In genomic region chr12:50084775-50085614, GRCh38 we compare ENCODE assay signal across 1 cellular context.
TF ChIP-seq lines count a peak whose summit lies in the region.

TSS of gene SMARCD1 (plus strand) at chr12:50085342. CDS start at chr12:50085370, 28 bp downstream.

TF ChIP-seq in HepG2, 621 proteins besides CTCF, POLR2A, EP300 and RAD21 (continued from another document and continues in another):
- TF ChIP-seq ARID4A (CRISPR knock-in tag; IDR thresholded peaks at IDR 0.05; ENCODE audit: borderline replicate concordance) (peak; percentile 74; the same call in 1 of the 2 replicates), MED1 (CRISPR knock-in tag; IDR thresholded peaks at IDR 0.05) (peak; percentile 45; the same call in 1 of the 2 replicates), KLF12 (CRISPR knock-in tag; IDR thresholded peaks at IDR 0.05; ENCODE audit: borderline replicate concordance) (peak; percentile 84; the same call in 1 of the 2 replicates), KDM2A (CRISPR knock-in tag; IDR thresholded peaks at IDR 0.05; ENCODE audit: borderline replicate concordance, low read depth) (peak; percentile 62), STAT6 (CRISPR knock-in tag; IDR thresholded peaks at IDR 0.05; ENCODE audit: borderline replicate concordance) (peak; percentile 50; the same call in 1 of the 2 replicates), SNAPC4 (CRISPR knock-in tag; IDR thresholded peaks at IDR 0.05) (0 out of 2 replicates have a peak, but pooled peaks have one; percentile 31), KLF16 (CRISPR knock-in tag; IDR thresholded peaks at IDR 0.05) (peak in 1 of 2 experiments; percentile 87; a peak in 2 of 4 replicates), POGK (CRISPR knock-in tag; conservative IDR thresholded peaks at IDR 0.05) (peak; percentile 4; the same call in 1 of the 2 replicates), KMT2A (CRISPR knock-in tag; IDR thresholded peaks at IDR 0.05) (peak; percentile 37; the same call in 1 of the 2 replicates), DNMT1 (CRISPR knock-in tag; IDR thresholded peaks at IDR 0.05) (no peak), ZNF781 (CRISPR knock-in tag; IDR thresholded peaks at IDR 0.05; ENCODE audit: borderline replicate concordance, not compliant biosample characterization) (no peak), HBP1 (CRISPR knock-in tag; IDR thresholded peaks at IDR 0.05; ENCODE audit: low read depth) (no peak), AFF4 (CRISPR knock-in tag; IDR thresholded peaks at IDR 0.05) (no peak), ZNF879 (CRISPR knock-in tag; IDR thresholded peaks at IDR 0.05) (no peak), CBX5 (CRISPR knock-in tag; IDR thresholded peaks at IDR 0.05; ENCODE audit: borderline replicate concordance) (peak; percentile 39; the same call in 1 of the 2 replicates), SIN3A (IDR thresholded peaks at IDR 0.05; ENCODE audit: borderline replicate concordance, low read depth, low read length) (peak; percentile 65; the same call in 1 of the 2 replicates), CHCHD3 (CRISPR knock-in tag; IDR thresholded peaks at IDR 0.05) (no peak), PHF20 (CRISPR knock-in tag; IDR thresholded peaks at IDR 0.05) (peak; percentile 79; the same call in 1 of the 2 replicates), SNRNP70 (IDR thresholded peaks at IDR 0.05; ENCODE audit: low read depth, low read length) (no peak), MAFF (IDR thresholded peaks at IDR 0.05; ENCODE audit: low read depth, low read length) (no peak), DMTF1 (CRISPR knock-in tag; IDR thresholded peaks at IDR 0.05) (no peak), ATF5 (CRISPR knock-in tag; IDR thresholded peaks at IDR 0.05; ENCODE audit: low read depth) (no peak), TCF7 (IDR thresholded peaks at IDR 0.05; ENCODE audit: low read depth) (no peak), ETV6 (CRISPR knock-in tag; conservative IDR thresholded peaks at IDR 0.05) (no peak), PRDM4 (CRISPR knock-in tag; IDR thresholded peaks at IDR 0.05; ENCODE audit: borderline replicate concordance) (no peak)
